22 cellular contexts compared by ENCODE assay signal in the genomic region with DNA sequence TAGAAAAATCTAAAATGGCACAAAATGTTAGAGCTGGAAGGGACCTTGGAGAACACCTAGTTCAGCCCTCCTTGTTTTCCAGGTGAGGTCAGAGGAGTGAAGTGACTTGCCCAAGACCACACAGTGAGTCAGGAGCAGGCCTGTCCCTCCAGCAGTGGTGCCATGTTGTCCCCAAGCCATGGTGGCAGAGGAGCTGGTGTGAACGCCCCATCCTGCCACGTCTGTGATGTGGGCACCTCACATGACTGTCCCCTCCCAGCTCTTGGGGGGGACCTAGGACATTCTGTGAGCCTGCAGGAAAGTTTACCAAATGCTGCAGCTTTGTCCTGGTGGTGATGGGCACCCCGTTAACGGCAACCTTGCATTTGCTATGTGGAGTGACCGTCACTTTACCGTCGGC.
"Had no signal": no experiment of that assay in that cellular context is flagged by ENCODE, and none has a peak within 500 bp of the region (broad histone marks: within the 10 kb centered on the region; RNA-seq: fewer than 3 reads in every experiment).

No MANE protein-coding gene starts in this region.

- H3K9me3 ChIP-seq: heart left ventricle, neutrophil, right atrium auricular region, sigmoid colon, testis, tibial nerve, upper lobe of right lung, vagina had no signal

- H3K27ac ChIP-seq: coronary artery, heart left ventricle, neutrophil, right atrium auricular region, sigmoid colon, skin epidermis, testis, tibial nerve, upper lobe of right lung, vagina had no signal

- H3K4me1 ChIP-seq: upper lobe of right lung had no signal

- H3K9me3 Mint-ChIP-seq: naive B cell, nephron had no signal

- H3K4me3 ChIP-seq: coronary artery, heart left ventricle, right atrium auricular region, sigmoid colon, skin epidermis, testis, tibial nerve, upper lobe of right lung, vagina had no signal

- H3K36me3 Mint-ChIP-seq: naive B cell had no signal

- FAIRE-seq: frontal cortex had no signal

- H3K27ac Mint-ChIP-seq: endodermal cell, naive B cell had no signal

- DNase-seq: effector CD4-positive, alpha-beta T cell; heart left ventricle; hippocampal formation; kidney glomerular epithelial cell; mesendoderm; naive B cell; posterior cingulate gyrus; sigmoid colon; stimulated activated CD4-positive, alpha-beta T cell treated with anti-CD3 and anti-CD28 coated beads, Interleukin-2, amount 100 ng/mL, for 24 hours; stimulated activated CD4-positive, alpha-beta T cell treated with anti-CD3 and anti-CD28 coated beads, Interleukin-4, amount 100 ng/mL, for 4 hours; stimulated activated naive CD4-positive, alpha-beta T cell; testis; upper lobe of right lung had no signal

- H3K36me3 ChIP-seq: heart left ventricle, neutrophil, right atrium auricular region, sigmoid colon, tibial nerve, upper lobe of right lung, vagina had no signal

- H3K27me3 ChIP-seq: right atrium auricular region, testis, vagina had no signal

- H3K4me3 Mint-ChIP-seq: endodermal cell had no signal

- ATAC-seq: heart left ventricle, upper lobe of right lung had no signal
